10 cellular contexts compared by ENCODE assay signal in the genomic region with DNA sequence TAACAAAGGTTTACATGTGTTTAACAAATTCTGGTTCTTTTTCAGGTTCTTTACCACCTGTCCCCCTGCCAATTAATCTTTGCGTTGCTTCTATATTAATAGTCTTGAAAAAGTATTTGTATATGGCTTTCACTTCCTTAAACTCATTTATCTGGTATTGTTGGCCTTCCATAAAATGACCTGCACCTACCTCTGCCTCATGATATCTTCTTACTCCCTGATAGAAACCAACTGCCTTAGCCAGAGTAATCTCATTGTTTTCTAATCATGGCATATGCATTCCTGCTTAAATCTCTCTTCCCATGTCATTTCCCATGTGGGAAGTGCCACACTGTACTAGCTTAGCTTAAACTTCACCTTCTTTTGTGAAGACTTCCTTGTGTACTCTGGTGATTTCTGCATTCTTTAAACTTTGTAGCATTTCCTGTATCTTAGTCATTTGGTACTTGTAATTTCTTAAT. TPM values are rescaled to one million over a fixed set of nuclear protein-coding genes. Genes with fewer than 3 reads are reported as not detected.
DNase-seq lines count a peak whose midpoint lies in the region; ATAC-seq, FAIRE-seq and TF ChIP-seq lines count a peak whose summit lies in the region.
"Had no signal": no experiment of that assay in that cellular context is flagged by ENCODE, and none has a peak within 500 bp of the region (broad histone marks: within the 10 kb centered on the region; RNA-seq: fewer than 3 reads in every experiment).

No MANE protein-coding gene starts in this region.

- H3K27me3 Mint-ChIP-seq in CD8-positive, alpha-beta memory T cell, result no peaks in the 10 kb centered on the region
- H3K27me3 Mint-ChIP-seq in effector memory CD8-positive, alpha-beta T cell, result no peaks in the 10 kb centered on the region

- H3K27ac Mint-ChIP-seq in CD8-positive, alpha-beta memory T cell, result peak overlapping the region in 5 of 8 donors; percentile 1 to 51 (median 9)
- H3K27ac Mint-ChIP-seq in effector memory CD8-positive, alpha-beta T cell, result peak overlapping the region in 1 of 2 donors; percentile 57

- no peak for TF ChIP-seq CTCF in choroid plexus epithelial cell (conservative IDR thresholded peaks at IDR 0.05; ENCODE audit: low read depth, low read length)

- no peak for FAIRE-seq in RCC 7860 (lab: Jason Lieb, UNC)
- FAIRE-seq: endometrium had no signal

- H3K27ac ChIP-seq in CD8-positive, alpha-beta memory T cell (ENCODE audit: low read depth, low read length), result no peak overlapping the region
- H3K27ac ChIP-seq: SJSA1 had no signal

- CTCF ChIA-PET in CD8-positive, alpha-beta memory T cell (lab: Charles Lee), result no interaction called here

- POLR2A ChIA-PET in CD8-positive, alpha-beta memory T cell (lab: Charles Lee), result no interaction called here

- H3K36me3 Mint-ChIP-seq in CD8-positive, alpha-beta memory T cell, result peaks cover 0 to 4% (median 3%) of the 10 kb centered on the region in 3 donors
- H3K36me3 Mint-ChIP-seq in effector memory CD8-positive, alpha-beta T cell (ENCODE audit: insufficient read depth), result no peaks in the 10 kb centered on the region

- no peaks in the 10 kb centered on the region for H3K27me3 ChIP-seq in CD8-positive, alpha-beta memory T cell (ENCODE audit: insufficient read depth, low read length, poor library complexity, severe bottlenecking)
- H3K27me3 ChIP-seq: SJSA1 had no signal

- peaks cover 70 to 82% (median 78%) of the 10 kb centered on the region in 3 donors for H3K4me1 Mint-ChIP-seq in CD8-positive, alpha-beta memory T cell
- peaks cover 37 to 49% of the 10 kb centered on the region in 2 donors for H3K4me1 Mint-ChIP-seq in effector memory CD8-positive, alpha-beta T cell (ENCODE audit: low read depth in 2 of 2)

- H3K4me3 ChIP-seq in CD8-positive, alpha-beta memory T cell (ENCODE audit: low read length), result no peak overlapping the region
- H3K4me3 ChIP-seq in choroid plexus epithelial cell (ENCODE audit: low read depth, low read length), result no peak overlapping the region
- H3K4me3 ChIP-seq: SJSA1 had no signal

- no peaks in the 10 kb centered on the region for H3K36me3 ChIP-seq in CD8-positive, alpha-beta memory T cell (ENCODE audit: insufficient read depth, low read length)
- H3K36me3 ChIP-seq: SJSA1 had no signal

- peak; percentile 44 for ATAC-seq in GM19397 (IDR thresholded peaks at IDR 0.05; ENCODE audit: unreplicated experiment)
- ATAC-seq in HG03432 (IDR thresholded peaks at IDR 0.05; ENCODE audit: unreplicated experiment), result peak; percentile 62
- ATAC-seq in HG03196 (IDR thresholded peaks at IDR 0.05; ENCODE audit: unreplicated experiment), result no peak
- no peak for ATAC-seq in effector memory CD8-positive, alpha-beta T cell (replicated peaks)

- H3K9me3 Mint-ChIP-seq in CD8-positive, alpha-beta memory T cell, result no peaks in the 10 kb centered on the region
- no peaks in the 10 kb centered on the region for H3K9me3 Mint-ChIP-seq in effector memory CD8-positive, alpha-beta T cell

- no peak overlapping the region for H3K4me3 Mint-ChIP-seq in CD8-positive, alpha-beta memory T cell
- H3K4me3 Mint-ChIP-seq in effector memory CD8-positive, alpha-beta T cell, result peak overlapping the region in 1 of 2 donors; percentile 1

- H3K4me1 ChIP-seq in CD8-positive, alpha-beta memory T cell (ENCODE audit: insufficient read depth, low read length), result peaks cover 61% of the 10 kb centered on the region

- no peak for DNase-seq in CD8-positive, alpha-beta memory T cell
- DNase-seq in choroid plexus epithelial cell (ENCODE audit: low read depth), result peak; percentile 12
- no peak for DNase-seq in NK-92 treated with Interleukin-12 subunit alpha and Interleukin-12 subunit beta, amount 100 ng/mL, for 24 hours (lab: John Stamatoyannopoulos, UW)
- no peak for DNase-seq in effector memory CD8-positive, alpha-beta T cell
- DNase-seq in RCC 7860 (ENCODE audit: low spot score), result no peak

- no peaks in the 10 kb centered on the region for H3K9me3 ChIP-seq in CD8-positive, alpha-beta memory T cell (ENCODE audit: low read length)
- H3K9me3 ChIP-seq: SJSA1 had no signal

RNA-seq across cellular contexts. Expression of a gene that starts 8.7 kb away (rescaled TPM):
- total RNA-seq in CD8-positive, alpha-beta memory T cell, result 10 to 100 TPM; 72.7 to 74.7 TPM
- 30.5 TPM for polyA plus RNA-seq in CD8-positive, alpha-beta memory T cell

Comparison
In these comparisons a context has a peak if more than half of its experiments do, and no peak if none do; other contexts are left out.
1. ATAC-seq: peak in GM19397 (single experiment) and HG03432 (single experiment); none in HG03196 (single experiment) and effector memory CD8-positive, alpha-beta T cell (single experiment).